In genomic region chr12:30013051-30013450, GRCh38 we compare ENCODE assay signal across 1 cellular context.
TF ChIP-seq lines count a peak whose summit lies in the region.

No MANE protein-coding gene starts in this region.

TF ChIP-seq in GM23338, 12 proteins besides CTCF, POLR2A, EP300 and RAD21 (continued from another document):
- TF ChIP-seq, protein P1, sequence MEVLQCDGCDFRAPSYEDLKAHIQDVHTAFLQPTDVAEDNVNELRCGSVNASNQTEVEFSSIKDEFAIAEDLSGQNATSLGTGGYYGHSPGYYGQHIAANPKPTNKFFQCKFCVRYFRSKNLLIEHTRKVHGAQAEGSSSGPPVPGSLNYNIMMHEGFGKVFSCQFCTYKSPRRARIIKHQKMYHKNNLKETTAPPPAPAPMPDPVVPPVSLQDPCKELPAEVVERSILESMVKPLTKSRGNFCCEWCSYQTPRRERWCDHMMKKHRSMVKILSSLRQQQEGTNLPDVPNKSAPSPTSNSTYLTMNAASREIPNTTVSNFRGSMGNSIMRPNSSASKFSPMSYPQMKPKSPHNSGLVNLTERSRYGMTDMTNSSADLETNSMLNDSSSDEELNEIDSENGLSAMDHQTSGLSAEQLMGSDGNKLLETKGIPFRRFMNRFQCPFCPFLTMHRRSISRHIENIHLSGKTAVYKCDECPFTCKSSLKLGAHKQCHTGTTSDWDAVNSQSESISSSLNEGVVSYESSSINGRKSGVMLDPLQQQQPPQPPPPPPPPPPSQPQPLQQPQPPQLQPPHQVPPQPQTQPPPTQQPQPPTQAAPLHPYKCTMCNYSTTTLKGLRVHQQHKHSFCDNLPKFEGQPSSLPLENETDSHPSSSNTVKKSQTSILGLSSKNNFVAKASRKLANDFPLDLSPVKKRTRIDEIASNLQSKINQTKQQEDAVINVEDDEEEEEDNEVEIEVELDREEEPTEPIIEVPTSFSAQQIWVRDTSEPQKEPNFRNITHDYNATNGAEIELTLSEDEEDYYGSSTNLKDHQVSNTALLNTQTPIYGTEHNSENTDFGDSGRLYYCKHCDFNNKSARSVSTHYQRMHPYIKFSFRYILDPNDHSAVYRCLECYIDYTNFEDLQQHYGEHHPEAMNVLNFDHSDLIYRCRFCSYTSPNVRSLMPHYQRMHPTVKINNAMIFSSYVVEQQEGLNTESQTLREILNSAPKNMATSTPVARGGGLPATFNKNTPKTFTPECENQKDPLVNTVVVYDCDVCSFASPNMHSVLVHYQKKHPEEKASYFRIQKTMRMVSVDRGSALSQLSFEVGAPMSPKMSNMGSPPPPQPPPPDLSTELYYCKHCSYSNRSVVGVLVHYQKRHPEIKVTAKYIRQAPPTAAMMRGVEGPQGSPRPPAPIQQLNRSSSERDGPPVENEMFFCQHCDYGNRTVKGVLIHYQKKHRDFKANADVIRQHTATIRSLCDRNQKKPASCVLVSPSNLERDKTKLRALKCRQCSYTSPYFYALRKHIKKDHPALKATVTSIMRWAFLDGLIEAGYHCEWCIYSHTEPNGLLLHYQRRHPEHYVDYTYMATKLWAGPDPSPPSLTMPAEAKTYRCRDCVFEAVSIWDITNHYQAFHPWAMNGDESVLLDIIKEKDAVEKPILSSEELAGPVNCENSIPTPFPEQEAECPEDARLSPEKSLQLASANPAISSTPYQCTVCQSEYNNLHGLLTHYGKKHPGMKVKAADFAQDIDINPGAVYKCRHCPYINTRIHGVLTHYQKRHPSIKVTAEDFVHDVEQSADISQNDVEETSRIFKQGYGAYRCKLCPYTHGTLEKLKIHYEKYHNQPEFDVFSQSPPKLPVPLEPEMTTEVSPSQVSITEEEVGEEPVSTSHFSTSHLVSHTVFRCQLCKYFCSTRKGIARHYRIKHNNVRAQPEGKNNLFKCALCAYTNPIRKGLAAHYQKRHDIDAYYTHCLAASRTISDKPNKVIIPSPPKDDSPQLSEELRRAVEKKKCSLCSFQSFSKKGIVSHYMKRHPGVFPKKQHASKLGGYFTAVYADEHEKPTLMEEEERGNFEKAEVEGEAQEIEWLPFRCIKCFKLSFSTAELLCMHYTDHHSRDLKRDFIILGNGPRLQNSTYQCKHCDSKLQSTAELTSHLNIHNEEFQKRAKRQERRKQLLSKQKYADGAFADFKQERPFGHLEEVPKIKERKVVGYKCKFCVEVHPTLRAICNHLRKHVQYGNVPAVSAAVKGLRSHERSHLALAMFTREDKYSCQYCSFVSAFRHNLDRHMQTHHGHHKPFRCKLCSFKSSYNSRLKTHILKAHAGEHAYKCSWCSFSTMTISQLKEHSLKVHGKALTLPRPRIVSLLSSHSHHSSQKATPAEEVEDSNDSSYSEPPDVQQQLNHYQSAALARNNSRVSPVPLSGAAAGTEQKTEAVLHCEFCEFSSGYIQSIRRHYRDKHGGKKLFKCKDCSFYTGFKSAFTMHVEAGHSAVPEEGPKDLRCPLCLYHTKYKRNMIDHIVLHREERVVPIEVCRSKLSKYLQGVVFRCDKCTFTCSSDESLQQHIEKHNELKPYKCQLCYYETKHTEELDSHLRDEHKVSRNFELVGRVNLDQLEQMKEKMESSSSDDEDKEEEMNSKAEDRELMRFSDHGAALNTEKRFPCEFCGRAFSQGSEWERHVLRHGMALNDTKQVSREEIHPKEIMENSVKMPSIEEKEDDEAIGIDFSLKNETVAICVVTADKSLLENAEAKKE (CRISPR knock-in tag; IDR thresholded peaks at IDR 0.05) = no peak
- TF ChIP-seq, protein P2, sequence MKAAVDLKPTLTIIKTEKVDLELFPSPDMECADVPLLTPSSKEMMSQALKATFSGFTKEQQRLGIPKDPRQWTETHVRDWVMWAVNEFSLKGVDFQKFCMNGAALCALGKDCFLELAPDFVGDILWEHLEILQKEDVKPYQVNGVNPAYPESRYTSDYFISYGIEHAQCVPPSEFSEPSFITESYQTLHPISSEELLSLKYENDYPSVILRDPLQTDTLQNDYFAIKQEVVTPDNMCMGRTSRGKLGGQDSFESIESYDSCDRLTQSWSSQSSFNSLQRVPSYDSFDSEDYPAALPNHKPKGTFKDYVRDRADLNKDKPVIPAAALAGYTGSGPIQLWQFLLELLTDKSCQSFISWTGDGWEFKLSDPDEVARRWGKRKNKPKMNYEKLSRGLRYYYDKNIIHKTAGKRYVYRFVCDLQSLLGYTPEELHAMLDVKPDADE (IDR thresholded peaks at IDR 0.05) = no peak
- TF ChIP-seq NANOG (IDR thresholded peaks at IDR 0.05; ENCODE audit: borderline replicate concordance) = no peak
